In genomic region chr10:34768261-34768971, GRCh38 we compare ENCODE assay signal across 11 cellular contexts. TPM values are rescaled to one million over a fixed set of nuclear protein-coding genes. Genes with fewer than 3 reads are reported as not detected.
DNase-seq lines count a peak whose midpoint lies in the region; ATAC-seq and TF ChIP-seq lines count a peak whose summit lies in the region.
"Had no signal": no experiment of that assay in that cellular context is flagged by ENCODE, and none has a peak within 500 bp of the region (broad histone marks: within the 10 kb centered on the region; RNA-seq: fewer than 3 reads in every experiment).

No MANE protein-coding gene starts in this region.

- intact Hi-C loops in Right ventricle myocardium inferior (cut with DNase I) = loop anchor here (5.0 kb wide), 2 partner anchors 41 to 56 kb away; no protein-coding TSS in a partner anchor
- intact Hi-C loops in sciatic nerve (cut with DNase I) = loop anchor here (1.0 kb wide), 1 partner anchor 10 kb away; no protein-coding TSS in a partner anchor

- in situ Hi-C loops in HAP-1 (cut with MboI; ENCODE audit: low sequenced_read_pairs) = no loop called here

- no peaks in the 10 kb centered on the region for H3K4me1 ChIP-seq in HAP-1

- H3K27ac ChIP-seq in RWPE1 = peak overlapping the region; percentile 91
- H3K27ac ChIP-seq: ovary had no signal

- no peak overlapping the region for H3K4me3 ChIP-seq in HAP-1
- H3K4me3 ChIP-seq: ovary had no signal

- H3K27me3 ChIP-seq in HAP-1 (ENCODE audit: low read depth) = no peaks in the 10 kb centered on the region
- H3K27me3 ChIP-seq: ovary had no signal

- TF ChIP-seq CTCF in RWPE1 (conservative IDR thresholded peaks at IDR 0.05; ENCODE audit: low read depth) = no peak

- H3K36me3 ChIP-seq in HAP-1 (replicated peaks) = no peaks in the 10 kb centered on the region; the same call in 1 of the 2 replicates
- H3K36me3 ChIP-seq: ovary had no signal

- ATAC-seq in Right ventricle myocardium inferior = peak; percentile 94
- ATAC-seq in sciatic nerve = peak; percentile 92

- DNase-seq in GM04504 (ENCODE audit: low read depth) = peak; percentile 57
- peak; percentile 63 for DNase-seq in RWPE1 (ENCODE audit: low spot score)
- peak; percentile 87 for DNase-seq in Right ventricle myocardium inferior (ENCODE audit: missing footprints)
- peak; percentile 68 for DNase-seq in sciatic nerve (ENCODE audit: low spot score)
- DNase-seq in HAP-1 (ENCODE audit: low spot score in 2 of 2) = no peak
- DNase-seq in GF-D8 (lab: John Stamatoyannopoulos, UW) = no peak
- no peak for DNase-seq in foreskin melanocyte
- DNase-seq in HK-2 (ENCODE audit: unreplicated experiment) = no peak
- DNase-seq: activated CD8-positive, alpha-beta memory T cell treated with anti-CD3 and anti-CD28 coated beads for 24 hours; NK-92 treated with Interleukin-12 subunit alpha and Interleukin-12 subunit beta, amount 100 ng/mL, for 24 hours had no signal

- CTCF ChIA-PET in RWPE1 (lab: Yijun Ruan, JAX) = interaction anchor here (1.0 to 1.4 kb wide), 2 partner anchors 44 to 102 kb away, joined by 3 to 6 read pairs; no protein-coding TSS in a partner anchor

- H3K9me3 ChIP-seq in HAP-1 = no peaks in the 10 kb centered on the region
- H3K9me3 ChIP-seq: ovary had no signal

- POLR2A ChIA-PET in RWPE1 (lab: Yijun Ruan, JAX; ENCODE audit: low non-redundant PET) = no interaction called here

RNA-seq across cellular contexts. Expression of gene PARD3, which starts 46.7 kb away (rescaled TPM):
- total RNA-seq in Right ventricle myocardium inferior = 34.6 TPM
- 46.1 TPM for total RNA-seq in sciatic nerve

Comparison
In these comparisons a context has a peak if more than half of its experiments do, and no peak if none do; other contexts are left out.
1. DNase-seq: peak in GM04504 (single experiment), RWPE1 (single experiment), Right ventricle myocardium inferior (single experiment) and sciatic nerve (single experiment); none in HAP-1 (0 of 2), GF-D8 (single experiment), foreskin melanocyte (single experiment) and HK-2 (single experiment).